ENCODE assay signal across 1 cellular context in genomic region chr2:25567406-25567805, GRCh38.
TF ChIP-seq lines count a peak whose summit lies in the region.

No MANE protein-coding gene starts in this region.

TF ChIP-seq in HCT116, 20 proteins besides CTCF, POLR2A, EP300 and RAD21 (continued from another document):
- no peak for TF ChIP-seq REST (IDR thresholded peaks at IDR 0.05; ENCODE audit: low read depth)
- TF ChIP-seq ELF1 (IDR thresholded peaks at IDR 0.05; ENCODE audit: borderline replicate concordance, low read depth) = no peak
